ENCODE assay signal across 10 cellular contexts in genomic region chr1:12175456-12175797, GRCh38. TPM values are rescaled to one million over a fixed set of nuclear protein-coding genes. Genes with fewer than 3 reads are reported as not detected.
A peak's percentile ranks its signal among the peaks of the same experiment; 100 is the strongest.
DNase-seq lines count a peak whose midpoint lies in the region; ATAC-seq and TF ChIP-seq lines count a peak whose summit lies in the region.
"Had no signal": no experiment of that assay in that cellular context is flagged by ENCODE, and none has a peak within 500 bp of the region (broad histone marks: within the 10 kb centered on the region; RNA-seq: fewer than 3 reads in every experiment).

No MANE protein-coding gene starts in this region.

- H3K9me3 ChIP-seq in right atrium auricular region (no peaks in the 10 kb centered on the region), colonic mucosa (no peaks in the 10 kb centered on the region), upper lobe of left lung (no peaks in the 10 kb centered on the region)
- H3K9me3 ChIP-seq: BE2C had no signal

- H2AFZ ChIP-seq in GM23338: no peak overlapping the region

- H3K27me3 Mint-ChIP-seq in natural killer cell treated with Interleukin-12 subunit alpha and Interleukin-12 subunit beta and Interleukin-15 and Interleukin-18, amount 100 ng/mL, for 72 hours: no peaks in the 10 kb centered on the region
- peaks cover 11% of the 10 kb centered on the region for H3K27me3 Mint-ChIP-seq in GM23338 (ENCODE audit: insufficient read depth, low read depth, poor library complexity)

- no peaks in the 10 kb centered on the region for H4K20me1 ChIP-seq in GM23338 (replicated peaks; ENCODE audit: insufficient read depth)

- no peaks in the 10 kb centered on the region for H3F3A ChIP-seq in GM23338 (replicated peaks; ENCODE audit: low read depth)

- H3K36me3 ChIP-seq in right atrium auricular region (no peaks in the 10 kb centered on the region), colonic mucosa (no peaks in the 10 kb centered on the region), upper lobe of left lung (no peaks in the 10 kb centered on the region), GM23338 (ENCODE audit: insufficient read depth) (no peaks in the 10 kb centered on the region)
- H3K36me3 ChIP-seq: BE2C had no signal

- no peak overlapping the region for H3K4me2 ChIP-seq in GM23338

- 47 to 63% methylated on average over 4 of the region's 4 CpGs for WGBS in upper lobe of left lung, 2 donors

- intact Hi-C loops in cardiac septum (cut with DNase I): no loop called here
- intact Hi-C loops in colonic mucosa (cut with DNase I): no loop called here

- H3K4me1 Mint-ChIP-seq in natural killer cell treated with Interleukin-12 subunit alpha and Interleukin-12 subunit beta and Interleukin-15 and Interleukin-18, amount 100 ng/mL, for 72 hours (ENCODE audit: low read depth in 2 of 2): peaks cover 81 to 83% of the 10 kb centered on the region in 2 donors
- H3K4me1 Mint-ChIP-seq in GM23338: peaks cover 22% of the 10 kb centered on the region

- ATAC-seq in natural killer cell treated with Interleukin-12 subunit alpha and Interleukin-12 subunit beta and Interleukin-15 and Interleukin-18, amount 100 ng/mL, for 72 hours: no peak
- no peak for ATAC-seq in upper lobe of left lung (ENCODE audit: low FRiP score in 2 of 2)
- ATAC-seq in GM23338: no peak

- H3K4me3 Mint-ChIP-seq in natural killer cell treated with Interleukin-12 subunit alpha and Interleukin-12 subunit beta and Interleukin-15 and Interleukin-18, amount 100 ng/mL, for 72 hours: peak overlapping the region; percentile 100
- H3K4me3 Mint-ChIP-seq in GM23338: no peak overlapping the region; the same call in 2 of the 3 replicates

- H3K27ac Mint-ChIP-seq in natural killer cell treated with Interleukin-12 subunit alpha and Interleukin-12 subunit beta and Interleukin-15 and Interleukin-18, amount 100 ng/mL, for 72 hours: peak overlapping the region; percentile 99
- no peak overlapping the region for H3K27ac Mint-ChIP-seq in GM23338

- no peaks in the 10 kb centered on the region for H3K9me3 Mint-ChIP-seq in natural killer cell treated with Interleukin-12 subunit alpha and Interleukin-12 subunit beta and Interleukin-15 and Interleukin-18, amount 100 ng/mL, for 72 hours
- no peaks in the 10 kb centered on the region for H3K9me3 Mint-ChIP-seq in GM23338

- H3K27me3 ChIP-seq in right atrium auricular region: no peaks in the 10 kb centered on the region
- H3K27me3 ChIP-seq in colonic mucosa: no peaks in the 10 kb centered on the region
- no peaks in the 10 kb centered on the region for H3K27me3 ChIP-seq in upper lobe of left lung
- no peaks in the 10 kb centered on the region for H3K27me3 ChIP-seq in GM23338 (ENCODE audit: insufficient read depth)
- H3K27me3 ChIP-seq: BE2C had no signal

- no peaks in the 10 kb centered on the region for H3K79me2 ChIP-seq in GM23338 (replicated peaks; ENCODE audit: insufficient read depth)

- TF ChIP-seq EP300 in upper lobe of left lung (IDR thresholded peaks at IDR 0.05): no peak

- no peak for TF ChIP-seq POLR2A in upper lobe of left lung (IDR thresholded peaks at IDR 0.05)

- H3K9me2 ChIP-seq in GM23338 (ENCODE audit: insufficient read depth): no peaks in the 10 kb centered on the region

- H3K4me3 ChIP-seq in right atrium auricular region (no peak overlapping the region), colonic mucosa (no peak overlapping the region), upper lobe of left lung (no peak overlapping the region), GM23338 (no peak overlapping the region)

- TF ChIP-seq CTCF in right atrium auricular region (IDR thresholded peaks at IDR 0.05) (no peak), colonic mucosa (IDR thresholded peaks at IDR 0.05) (no peak), upper lobe of left lung (IDR thresholded peaks at IDR 0.05) (no peak), GM23338 (conservative IDR thresholded peaks at IDR 0.05; ENCODE audit: low read depth in 2 of 2) (no peak)

- H3K27ac ChIP-seq in right atrium auricular region (peak overlapping the region; percentile 59 to 71), colonic mucosa (peak overlapping the region; percentile 40), upper lobe of left lung (peak overlapping the region; percentile 74 to 97 (median 95)), GM23338 (ENCODE audit: low read depth) (no peak overlapping the region)

- H3K9ac ChIP-seq in colonic mucosa (ENCODE audit: low read depth in 2 of 2, low read length in 2 of 2): peak overlapping the region; percentile 5 to 31

- peaks cover 0 to 94% of the 10 kb centered on the region in 2 donors for H3K4me1 ChIP-seq in right atrium auricular region
- no peaks in the 10 kb centered on the region for H3K4me1 ChIP-seq in colonic mucosa
- peaks cover 89 to 97% (median 96%) of the 10 kb centered on the region in 4 donors for H3K4me1 ChIP-seq in upper lobe of left lung
- H3K4me1 ChIP-seq in GM23338 (ENCODE audit: insufficient read depth): peaks cover 9% of the 10 kb centered on the region; the same call in 1 of the 2 replicates
- H3K4me1 ChIP-seq: BE2C had no signal

- H3K36me3 Mint-ChIP-seq in natural killer cell treated with Interleukin-12 subunit alpha and Interleukin-12 subunit beta and Interleukin-15 and Interleukin-18, amount 100 ng/mL, for 72 hours: peaks cover 8% of the 10 kb centered on the region
- H3K36me3 Mint-ChIP-seq in GM23338 (ENCODE audit: low read depth): no peaks in the 10 kb centered on the region; the same call in 2 of the 3 replicates

- DNase-seq in right atrium auricular region (ENCODE audit: low spot score) (no peak), cardiac septum (ENCODE audit: low spot score) (no peak), colonic mucosa (no peak), upper lobe of left lung (no peak), GM23338 (ENCODE audit: low spot score) (no peak), RPMI8226 (no peak)
- no peak for DNase-seq in natural killer cell treated with Interleukin-12 subunit alpha and Interleukin-12 subunit beta and Interleukin-15 and Interleukin-18, amount 100 ng/mL, for 72 hours (ENCODE audit: low spot score)
- no peak for DNase-seq in stimulated activated CD4-positive, alpha-beta T cell treated with anti-CD3 and anti-CD28 coated beads, Interleukin-4, amount 100 ng/mL, for 24 hours
- DNase-seq: BE2C, NCI-H510A treated with DMSO at 0.1 percent for 48 hours had no signal

TF ChIP-seq in GM23338, 12 proteins besides CTCF, POLR2A, EP300 and RAD21 (continues in another document):
- TF ChIP-seq EZH2 (IDR thresholded peaks at IDR 0.05; ENCODE audit: low read depth, unreplicated experiment) (no peak), POLR2AphosphoS5 (IDR thresholded peaks at IDR 0.05; ENCODE audit: low read depth) (no peak), NANOG (IDR thresholded peaks at IDR 0.05; ENCODE audit: borderline replicate concordance) (no peak), JUNB (IDR thresholded peaks at IDR 0.05; ENCODE audit: unreplicated experiment) (no peak), ZNF114 (CRISPR knock-in tag; IDR thresholded peaks at IDR 0.05) (no peak), CREB1 (CRISPR knock-in tag; IDR thresholded peaks at IDR 0.05; ENCODE audit: low read depth) (no peak)

RNA-seq across cellular contexts. Expression of gene TNFRSF1B, which starts 8.6 kb away (rescaled TPM):
- total RNA-seq in right atrium auricular region (10 to 100 TPM; 17.0 to 25.6 TPM), cardiac septum (15.5 TPM), colonic mucosa (10 to 100 TPM; 27.2 to 28.1 TPM), upper lobe of left lung (100 to 1,000 TPM in 1 of 6 donors, 10 to 100 TPM in 5; 28.3 to 113 (median 58.5) TPM)
- total RNA-seq in natural killer cell treated with Interleukin-12 subunit alpha and Interleukin-12 subunit beta and Interleukin-15 and Interleukin-18, amount 100 ng/mL, for 72 hours: 100 to 1,000 TPM; 452 to 479 TPM
- total RNA-seq in GM23338 (2014; rRNA removed; shearing (Covaris generic)): 1.8 and 4.1 TPM in 2 replicates
- polyA plus RNA-seq in GM23338 (2016; fragmentation: Nextera tagmentation; extraction: Ambion mirVana): 0.68 and 0.91 TPM in 2 replicates

RNA-seq across cellular contexts. Expression of gene VPS13D, which starts 54.4 kb away (rescaled TPM):
- 10 to 100 TPM; 48.1 to 65.2 TPM for total RNA-seq in right atrium auricular region
- 68.2 TPM for total RNA-seq in cardiac septum
- 10 to 100 TPM; 54.3 to 56.0 TPM for total RNA-seq in colonic mucosa
- 10 to 100 TPM; 41.8 to 71.7 TPM for total RNA-seq in natural killer cell treated with Interleukin-12 subunit alpha and Interleukin-12 subunit beta and Interleukin-15 and Interleukin-18, amount 100 ng/mL, for 72 hours
- 100 to 1,000 TPM in 2 of 6 donors, 10 to 100 TPM in 4; 54.9 to 181 (median 87.9) TPM for total RNA-seq in upper lobe of left lung
- 34.7 and 34.9 TPM in 2 replicates for total RNA-seq in GM23338 (2014; rRNA removed; shearing (Covaris generic))
- polyA plus RNA-seq in GM23338 (2016; fragmentation: Nextera tagmentation; extraction: Ambion mirVana): 7.5 and 10.7 TPM in 2 replicates
